8 cellular contexts compared by ENCODE assay signal in the genomic region with DNA sequence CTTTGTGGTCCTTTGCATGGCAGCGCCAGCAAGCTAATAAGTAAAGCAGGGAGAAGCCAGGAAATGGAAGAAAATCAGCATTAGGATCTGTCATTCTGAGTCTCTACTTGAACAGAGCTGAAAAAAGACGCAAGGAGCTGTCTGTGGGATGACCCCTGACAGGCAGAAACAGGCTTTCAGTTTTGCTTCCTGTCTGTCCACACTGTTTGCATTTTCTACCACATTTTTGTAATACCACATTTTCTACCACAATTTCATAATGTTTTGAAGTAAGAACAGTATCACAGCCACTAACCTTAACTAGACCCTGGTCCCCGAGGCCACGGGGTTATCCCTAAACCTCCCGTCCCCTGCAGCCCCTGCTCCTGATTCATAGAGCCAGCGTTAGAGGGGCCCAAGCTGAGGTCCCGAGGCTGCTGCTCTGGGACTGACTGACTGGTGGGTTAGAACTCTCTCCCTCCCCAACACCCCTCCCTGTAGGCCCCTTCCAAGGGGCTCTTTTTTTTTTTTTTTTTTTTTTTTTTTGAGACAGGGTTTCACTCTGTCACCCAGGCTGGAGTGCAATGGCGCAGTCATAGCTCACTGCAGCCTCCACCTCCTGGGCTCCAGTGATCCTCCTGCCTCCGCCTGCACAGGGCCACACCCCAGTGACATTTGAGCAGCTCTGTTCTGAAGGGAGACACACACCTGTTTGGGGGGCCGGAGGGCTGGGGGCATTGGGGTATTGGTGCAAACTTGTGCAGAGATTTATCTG. TPM values are rescaled to one million over a fixed set of nuclear protein-coding genes. Genes with fewer than 3 reads are reported as not detected.
A peak's percentile ranks its signal among the peaks of the same experiment; 100 is the strongest.
DNase-seq lines count a peak whose midpoint lies in the region; ATAC-seq and TF ChIP-seq lines count a peak whose summit lies in the region.

No MANE protein-coding gene starts in this region.

- intact Hi-C loops in activated B cell treated with CpG ODN at 0.5 μM for 24 hours (cut with micrococcal nuclease): loop anchor here (1.0 kb wide), 1 partner anchor 34 kb away; no protein-coding TSS in a partner anchor

- ATAC-seq in GM18868 (IDR thresholded peaks at IDR 0.05; ENCODE audit: unreplicated experiment) (peak; percentile 60), HG03135 (IDR thresholded peaks at IDR 0.05; ENCODE audit: unreplicated experiment) (peak; percentile 74), activated B cell treated with CpG ODN at 0.5 μM for 24 hours (ENCODE audit: low read depth) (peak; percentile 69)
- peak; percentile 9 to 40 for ATAC-seq in naive thymus-derived CD8-positive, alpha-beta T cell

- no peaks in the 10 kb centered on the region for H3K36me3 Mint-ChIP-seq in activated B cell treated with CpG ODN at 0.5 μM for 24 hours (ENCODE audit: low read depth)
- no peaks in the 10 kb centered on the region for H3K36me3 Mint-ChIP-seq in naive thymus-derived CD8-positive, alpha-beta T cell

- peak overlapping the region; percentile 75 for H3K4me3 Mint-ChIP-seq in activated B cell treated with CpG ODN at 0.5 μM for 24 hours
- peak overlapping the region in 9 of 10 donors; percentile 0 to 78 (median 58) for H3K4me3 Mint-ChIP-seq in naive thymus-derived CD8-positive, alpha-beta T cell

- H3K27me3 Mint-ChIP-seq in activated B cell treated with CpG ODN at 0.5 μM for 24 hours: no peaks in the 10 kb centered on the region
- H3K27me3 Mint-ChIP-seq in naive thymus-derived CD8-positive, alpha-beta T cell: no peaks in the 10 kb centered on the region

- DNase-seq in AG08395 (ENCODE audit: low spot score) (peak; percentile 69), activated B cell treated with CpG ODN at 0.5 μM for 24 hours (no peak), DMS 273 (lab: John Stamatoyannopoulos, UW; ENCODE audit: unreplicated experiment) (no peak), NCI-H2107 treated with DMSO at 0.1 percent for 48 hours (lab: John Stamatoyannopoulos, UW; ENCODE audit: unreplicated experiment) (no peak), NCI-H1417 (lab: John Stamatoyannopoulos, UW) (no peak)
- DNase-seq in naive thymus-derived CD8-positive, alpha-beta T cell: peak in 2 of 10 donors; percentile 26 to 53

- TF ChIP-seq CTCF in activated B cell treated with CpG ODN at 0.5 μM for 24 hours (IDR thresholded peaks at IDR 0.05): no peak

- CTCF ChIA-PET in activated B cell treated with CpG ODN at 0.5 μM for 24 hours (lab: Charles Lee): interaction anchor here (0.6 to 2.3 kb wide), 7 partner anchors 9 to 158 kb away, joined by 3 to 8 read pairs (median 3); partner anchors contain the start of genes ABCA2, AJM1 and FUT7

- H3K9me3 Mint-ChIP-seq in activated B cell treated with CpG ODN at 0.5 μM for 24 hours: no peaks in the 10 kb centered on the region
- no peaks in the 10 kb centered on the region for H3K9me3 Mint-ChIP-seq in naive thymus-derived CD8-positive, alpha-beta T cell

- H3K27ac Mint-ChIP-seq in activated B cell treated with CpG ODN at 0.5 μM for 24 hours: peak overlapping the region; percentile 83
- peak overlapping the region; percentile 38 to 90 (median 76) for H3K27ac Mint-ChIP-seq in naive thymus-derived CD8-positive, alpha-beta T cell

- peaks cover 55% of the 10 kb centered on the region for H3K4me1 Mint-ChIP-seq in activated B cell treated with CpG ODN at 0.5 μM for 24 hours
- H3K4me1 Mint-ChIP-seq in naive thymus-derived CD8-positive, alpha-beta T cell: peaks cover 23 to 43% (median 41%) of the 10 kb centered on the region in 4 donors

- POLR2A ChIA-PET in activated B cell treated with CpG ODN at 0.5 μM for 24 hours (lab: Charles Lee): interaction anchor here (0.6 to 3.3 kb wide), 9 partner anchors 8 to 423 kb away, joined by 4 to 38 read pairs (median 4); partner anchors contain the start of genes EXD3, NOXA1, NPDC1 and PAXX
- POLR2A ChIA-PET in naive thymus-derived CD8-positive, alpha-beta T cell (lab: Charles Lee): interaction anchor here (0.6 to 2.6 kb wide), 10 partner anchors 7 to 240 kb away, joined by 3 to 8 read pairs (median 4); partner anchors contain the start of genes PAXX and TUBB4B

RNA-seq across cellular contexts. Expression of gene CLIC3, which starts 4.0 kb away (rescaled TPM):
- total RNA-seq in activated B cell treated with CpG ODN at 0.5 μM for 24 hours: not detected in 2 replicates
- 10 to 100 TPM; 11.1 to 13.5 TPM for total RNA-seq in naive thymus-derived CD8-positive, alpha-beta T cell
- polyA plus RNA-seq in naive thymus-derived CD8-positive, alpha-beta T cell: 10 to 100 TPM in 2 of 3 donors, 1 to 10 TPM in 1; 7.0 to 30.2 (median 16.9) TPM

RNA-seq across cellular contexts. Expression of gene PAXX, which starts 8.1 kb away (rescaled TPM):
- 43.4 and 47.8 TPM in 2 replicates for total RNA-seq in activated B cell treated with CpG ODN at 0.5 μM for 24 hours
- 100 to 1,000 TPM; 129 to 137 TPM for total RNA-seq in naive thymus-derived CD8-positive, alpha-beta T cell
- polyA plus RNA-seq in naive thymus-derived CD8-positive, alpha-beta T cell: 100 to 1,000 TPM; 104 to 119 (median 112) TPM

RNA-seq across cellular contexts. Expression of gene LCNL1, which starts 17.6 kb away (rescaled TPM):
- total RNA-seq in activated B cell treated with CpG ODN at 0.5 μM for 24 hours: not detected in 2 replicates
- under 1 TPM; 0.44 to 0.74 TPM for total RNA-seq in naive thymus-derived CD8-positive, alpha-beta T cell
- polyA plus RNA-seq in naive thymus-derived CD8-positive, alpha-beta T cell: not detected

RNA-seq across cellular contexts. Expression of gene PTGDS, which starts 23.1 kb away (rescaled TPM):
- not detected in 2 replicates for total RNA-seq in activated B cell treated with CpG ODN at 0.5 μM for 24 hours
- total RNA-seq in naive thymus-derived CD8-positive, alpha-beta T cell: under 1 TPM in 1 of 2 experiments, not detected in 1; 0.58 TPM
- polyA plus RNA-seq in naive thymus-derived CD8-positive, alpha-beta T cell: 1 to 10 TPM in 1 of 3 donors, under 1 TPM in 1, not detected in 1; 0.31 to 3.2 TPM

RNA-seq across cellular contexts. Expression of gene ABCA2, which starts 27.7 kb away (rescaled TPM):
- 4.5 and 7.5 TPM in 2 replicates for total RNA-seq in activated B cell treated with CpG ODN at 0.5 μM for 24 hours
- 10 to 100 TPM; 37.0 to 41.5 TPM for total RNA-seq in naive thymus-derived CD8-positive, alpha-beta T cell
- polyA plus RNA-seq in naive thymus-derived CD8-positive, alpha-beta T cell: 1 to 10 TPM; 3.9 to 9.4 (median 4.7) TPM

Comparison
In these comparisons a context has a peak if more than half of its experiments do, and no peak if none do; other contexts are left out.
1. RNA of gene CLIC3, which starts 4.0 kb away (total RNA-seq): 11.1 to 13.5 TPM in naive thymus-derived CD8-positive, alpha-beta T cell; not detected in activated B cell treated with CpG ODN at 0.5 μM for 24 hours; every median in the first group is over 10 times any median in the second.
2. Peak in every context shown above with its lines, with median percentiles within 50 percentile points of each other: ATAC-seq.